8 cellular contexts compared by ENCODE assay signal in genomic region chr16:68022728-68023537, GRCh38. TPM values are rescaled to one million over a fixed set of nuclear protein-coding genes. Genes with fewer than 3 reads are reported as not detected.
DNase-seq lines count a peak whose midpoint lies in the region; ATAC-seq and TF ChIP-seq lines count a peak whose summit lies in the region.

TSS of gene DDX28 (minus strand) at chr16:68023232. CDS start at chr16:68023202, 30 bp downstream.
TSS of gene DUS2 (plus strand) at chr16:68023284. CDS start at chr16:68038024, 14,740 bp downstream.

- peaks cover 17% of the 10 kb centered on the region for H3K4me1 Mint-ChIP-seq in activated T-helper 2 cell treated with anti-CD3 and anti-CD28 coated beads, Interferon-gamma antibody, Interleukin-2, Interleukin-4, amounts not matched to agents 10 μg/mL and 5 μg/mL and 100 μg/mL, durations not matched to agents 14 hours and 24 hours and 36 hours (ENCODE audit: low read depth)
- peaks cover 16 to 31% of the 10 kb centered on the region in 2 donors for H3K4me1 Mint-ChIP-seq in natural killer cell
- peaks cover 15 to 30% of the 10 kb centered on the region in 2 donors for H3K4me1 Mint-ChIP-seq in stimulated activated naive B cell treated with anti-CD40 and anti-IgM and Interleukin-4, amounts not matched to agents 10 μg/mL and 1 μg/mL and 100 μg/mL, for 72 hours

- H3K4me1 ChIP-seq in DOHH2 (ENCODE audit: control insufficient read depth, low read length): peaks cover 23% of the 10 kb centered on the region
- peaks cover 16% of the 10 kb centered on the region for H3K4me1 ChIP-seq in GM23248 (ENCODE audit: insufficient read depth)

- H3K27ac Mint-ChIP-seq in activated T-helper 2 cell treated with anti-CD3 and anti-CD28 coated beads, Interferon-gamma antibody, Interleukin-2, Interleukin-4, amounts not matched to agents 10 μg/mL and 5 μg/mL and 100 μg/mL, durations not matched to agents 14 hours and 24 hours and 36 hours: peak within 1 kb of the TSS; percentile 100
- H3K27ac Mint-ChIP-seq in natural killer cell: peak within 1 kb of the TSS; percentile 91 to 96
- peak within 1 kb of the TSS; percentile 97 for H3K27ac Mint-ChIP-seq in stimulated activated naive B cell treated with anti-CD40 and anti-IgM and Interleukin-4, amounts not matched to agents 10 μg/mL and 1 μg/mL and 100 μg/mL, for 72 hours

- TF ChIP-seq CTCF in DOHH2 (IDR thresholded peaks at IDR 0.05; ENCODE audit: low read depth, low read length, poor library complexity, severe bottlenecking) (no peak), LNCaP clone FGC (IDR thresholded peaks at IDR 0.05; ENCODE audit: control insufficient read depth, extremely low read depth, insufficient read depth) (no peak), natural killer cell (IDR thresholded peaks at IDR 0.05) (no peak)

- ATAC-seq in natural killer cell: peak; percentile 90 to 96 (median 93)
- peak; percentile 91 to 95 for ATAC-seq in stimulated activated naive B cell treated with anti-CD40 and anti-IgM and Interleukin-4, amounts not matched to agents 10 μg/mL and 1 μg/mL and 100 μg/mL, for 72 hours (replicated peaks)

- TF ChIP-seq POLR2A in Raji (IDR thresholded peaks at IDR 0.05; ENCODE audit: insufficient read depth, low read depth, low read length): peak; percentile 90

- intact Hi-C loops in activated T-helper 2 cell treated with anti-CD3 and anti-CD28 coated beads, Interferon-gamma antibody, Interleukin-2, Interleukin-4, amounts not matched to agents 10 μg/mL and 5 μg/mL and 100 μg/mL, durations not matched to agents 14 hours and 24 hours and 36 hours (cut with micrococcal nuclease): loop anchor here (2.0 to 5.0 kb wide), 3 partner anchors 24 to 86 kb away; partner anchors contain the start of genes DPEP2, DPEP3 and PSMB10
- intact Hi-C loops in natural killer cell (cut with micrococcal nuclease): loop anchor here (1.0 to 5.0 kb wide), 2 partner anchors 30 to 39 kb away; no protein-coding TSS in a partner anchor

- H3K9me3 Mint-ChIP-seq in activated T-helper 2 cell treated with anti-CD3 and anti-CD28 coated beads, Interferon-gamma antibody, Interleukin-2, Interleukin-4, amounts not matched to agents 10 μg/mL and 5 μg/mL and 100 μg/mL, durations not matched to agents 14 hours and 24 hours and 36 hours: no peaks in the 10 kb centered on the region
- H3K9me3 Mint-ChIP-seq in natural killer cell: no peaks in the 10 kb centered on the region
- H3K9me3 Mint-ChIP-seq in stimulated activated naive B cell treated with anti-CD40 and anti-IgM and Interleukin-4, amounts not matched to agents 10 μg/mL and 1 μg/mL and 100 μg/mL, for 72 hours: no peaks in the 10 kb centered on the region

- H3K36me3 Mint-ChIP-seq in activated T-helper 2 cell treated with anti-CD3 and anti-CD28 coated beads, Interferon-gamma antibody, Interleukin-2, Interleukin-4, amounts not matched to agents 10 μg/mL and 5 μg/mL and 100 μg/mL, durations not matched to agents 14 hours and 24 hours and 36 hours (ENCODE audit: low read depth): peaks cover 47% of the 10 kb centered on the region
- H3K36me3 Mint-ChIP-seq in natural killer cell: peaks cover 7% of the 10 kb centered on the region
- H3K36me3 Mint-ChIP-seq in stimulated activated naive B cell treated with anti-CD40 and anti-IgM and Interleukin-4, amounts not matched to agents 10 μg/mL and 1 μg/mL and 100 μg/mL, for 72 hours: peaks cover 24 to 27% of the 10 kb centered on the region in 2 donors

- H3K27me3 Mint-ChIP-seq in activated T-helper 2 cell treated with anti-CD3 and anti-CD28 coated beads, Interferon-gamma antibody, Interleukin-2, Interleukin-4, amounts not matched to agents 10 μg/mL and 5 μg/mL and 100 μg/mL, durations not matched to agents 14 hours and 24 hours and 36 hours (ENCODE audit: low read depth): no peaks in the 10 kb centered on the region
- H3K27me3 Mint-ChIP-seq in natural killer cell (ENCODE audit: low read depth in 2 of 2): no peaks in the 10 kb centered on the region
- no peaks in the 10 kb centered on the region for H3K27me3 Mint-ChIP-seq in stimulated activated naive B cell treated with anti-CD40 and anti-IgM and Interleukin-4, amounts not matched to agents 10 μg/mL and 1 μg/mL and 100 μg/mL, for 72 hours

- H3F3A ChIP-seq in DOHH2 (ENCODE audit: control insufficient read depth, insufficient read depth) (0 out of 2 replicates have a peak, but pooled peaks cover 3% of the 10 kb centered on the region), GM23248 (ENCODE audit: insufficient read depth) (0 out of 2 replicates have a peak, but pooled peaks cover 4% of the 10 kb centered on the region)

- H3K9me3 ChIP-seq in DOHH2 (ENCODE audit: control insufficient read depth, insufficient read depth, low read length): no peaks in the 10 kb centered on the region
- no peaks in the 10 kb centered on the region for H3K9me3 ChIP-seq in GM23248 (ENCODE audit: low read depth)

- peak within 1 kb of the TSS; percentile 81 for H2AFZ ChIP-seq in GM23248

- no peaks in the 10 kb centered on the region for H3K27me3 ChIP-seq in DOHH2 (ENCODE audit: control insufficient read depth, low read length)
- no peaks in the 10 kb centered on the region for H3K27me3 ChIP-seq in GM23248 (replicated peaks; ENCODE audit: insufficient read depth)

- in situ Hi-C loops in GM23248 (cut with MboI): no loop called here

- peak within 1 kb of the TSS; percentile 36 for H3K27ac ChIP-seq in DOHH2 (ENCODE audit: low read depth, low read length)
- peak within 1 kb of the TSS; percentile 78 for H3K27ac ChIP-seq in GM23248

- H3K36me3 ChIP-seq in DOHH2 (ENCODE audit: control insufficient read depth, low read length) (peaks cover 47% of the 10 kb centered on the region), GM23248 (ENCODE audit: low read depth) (no peaks in the 10 kb centered on the region)

- peaks cover 55% of the 10 kb centered on the region for H3K79me2 ChIP-seq in DOHH2 (ENCODE audit: control insufficient read depth, low read length)
- H3K79me2 ChIP-seq in GM23248 (ENCODE audit: insufficient read depth): peaks cover 45% of the 10 kb centered on the region

- H3K4me3 ChIP-seq in DOHH2 (ENCODE audit: low read length) (peak within 1 kb of the TSS; percentile 95), GM23248 (peak within 1 kb of the TSS; percentile 91), LNCaP clone FGC (ENCODE audit: low read depth, low read length) (peak within 1 kb of the TSS; percentile 89)

- H3K9ac ChIP-seq in GM23248: peak within 1 kb of the TSS; percentile 94

- H3K4me2 ChIP-seq in DOHH2 (ENCODE audit: low read length) (peak within 1 kb of the TSS; percentile 98), GM23248 (ENCODE audit: unreplicated experiment) (peak within 1 kb of the TSS; percentile 91)

- H3K4me3 Mint-ChIP-seq in activated T-helper 2 cell treated with anti-CD3 and anti-CD28 coated beads, Interferon-gamma antibody, Interleukin-2, Interleukin-4, amounts not matched to agents 10 μg/mL and 5 μg/mL and 100 μg/mL, durations not matched to agents 14 hours and 24 hours and 36 hours (ENCODE audit: low read depth): peak within 1 kb of the TSS; percentile 96
- peak within 1 kb of the TSS; percentile 99 for H3K4me3 Mint-ChIP-seq in natural killer cell
- peak within 1 kb of the TSS; percentile 85 to 95 for H3K4me3 Mint-ChIP-seq in stimulated activated naive B cell treated with anti-CD40 and anti-IgM and Interleukin-4, amounts not matched to agents 10 μg/mL and 1 μg/mL and 100 μg/mL, for 72 hours

- H3K9me2 ChIP-seq in DOHH2 (replicated peaks; ENCODE audit: control insufficient read depth, low read length) (no peaks in the 10 kb centered on the region), GM23248 (ENCODE audit: insufficient read depth) (no peaks in the 10 kb centered on the region)

- peak; percentile 94 for DNase-seq in GM23248
- DNase-seq in LNCaP clone FGC (ENCODE audit: low read depth): peak; percentile 78
- peak; percentile 93 for DNase-seq in activated T-helper 2 cell treated with anti-CD3 and anti-CD28 coated beads, Interferon-gamma antibody, Interleukin-2, Interleukin-4, amounts not matched to agents 10 μg/mL and 5 μg/mL and 100 μg/mL, durations not matched to agents 14 hours and 24 hours and 36 hours (ENCODE audit: low spot score)
- DNase-seq in fibroblast of peridontal ligament (ENCODE audit: extremely low read depth): peak; percentile 93
- DNase-seq in natural killer cell: peak; percentile 98
- peak; percentile 92 for DNase-seq in stimulated activated naive B cell treated with anti-CD40 and anti-IgM and Interleukin-4, amounts not matched to agents 10 μg/mL and 1 μg/mL and 100 μg/mL, for 72 hours

- H4K20me1 ChIP-seq in DOHH2 (ENCODE audit: control insufficient read depth, insufficient read depth, low read depth, low read length) (peaks cover 5% of the 10 kb centered on the region; the same call in 1 of the 2 replicates), GM23248 (ENCODE audit: insufficient read depth) (no peaks in the 10 kb centered on the region)

- WGBS in GM23248 (ENCODE audit: low coverage in 1 of 2, low lambda C conversion rate in 2 of 2, missing lambda C conversion rate in 2 of 2), 2 experiments: 1% methylated on average over 73 to 80 of the region's 84 CpGs

RNA-seq across cellular contexts. Expression of gene DDX28, which starts in this region (rescaled TPM):
- total RNA-seq in GM23248 (2014; rRNA removed; shearing (Covaris generic)): 8.8 and 9.7 TPM in 2 replicates
- polyA plus RNA-seq in GM23248 (2016; fragmentation: Nextera tagmentation; extraction: Ambion mirVana): 8.3 and 9.0 TPM in 2 replicates
- total RNA-seq in activated T-helper 2 cell treated with anti-CD3 and anti-CD28 coated beads, Interferon-gamma antibody, Interleukin-2, Interleukin-4, amounts not matched to agents 10 μg/mL and 5 μg/mL and 100 μg/mL, durations not matched to agents 14 hours and 24 hours and 36 hours: 19.3 TPM in 2 replicates
- total RNA-seq in natural killer cell: 10 to 100 TPM; 17.4 to 19.0 (median 17.9) TPM

RNA-seq across cellular contexts. Expression of gene DUS2, which starts in this region (rescaled TPM):
- 18.4 and 25.8 TPM in 2 replicates for total RNA-seq in GM23248 (2014; rRNA removed; shearing (Covaris generic))
- polyA plus RNA-seq in GM23248 (2016; fragmentation: Nextera tagmentation; extraction: Ambion mirVana): 14.0 and 15.1 TPM in 2 replicates
- total RNA-seq in activated T-helper 2 cell treated with anti-CD3 and anti-CD28 coated beads, Interferon-gamma antibody, Interleukin-2, Interleukin-4, amounts not matched to agents 10 μg/mL and 5 μg/mL and 100 μg/mL, durations not matched to agents 14 hours and 24 hours and 36 hours: 31.2 and 34.3 TPM in 2 replicates
- total RNA-seq in natural killer cell: 10 to 100 TPM; 21.6 to 24.2 (median 22.7) TPM

Comparison
In these comparisons a context has a peak if more than half of its experiments do, and no peak if none do; other contexts are left out.
1. Peak in every context shown above with its lines: DNase-seq, ATAC-seq, H3K4me3 ChIP-seq and H3K27ac ChIP-seq.